In the genomic region with DNA sequence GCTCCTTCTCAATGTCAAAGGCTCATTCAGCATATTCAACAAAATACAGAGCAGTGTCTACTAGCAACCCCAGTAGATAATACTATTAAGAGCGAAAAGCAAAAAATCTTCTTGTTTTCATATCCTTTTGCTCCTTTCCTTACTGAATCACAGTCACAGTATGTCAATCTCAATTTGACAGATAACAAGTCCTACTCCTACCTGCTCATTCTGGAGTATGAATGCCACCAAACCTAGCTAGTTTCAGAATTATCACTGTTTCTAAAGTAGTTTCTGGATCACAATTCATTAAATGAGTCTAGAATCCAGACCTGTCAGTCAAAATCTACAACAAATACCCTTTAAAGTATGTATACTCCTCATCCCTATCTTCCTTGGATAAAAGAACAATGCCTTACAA, we compare ENCODE assay signal across 20 cellular contexts.
"Had no signal": no experiment of that assay in that cellular context is flagged by ENCODE, and none has a peak within 500 bp of the region (broad histone marks: within the 10 kb centered on the region; RNA-seq: fewer than 3 reads in every experiment).

No MANE protein-coding gene starts in this region.

- H3K27ac ChIP-seq: colonic mucosa, heart left ventricle, spleen, testis, tibial nerve had no signal

- H3K9me3 Mint-ChIP-seq: endodermal cell; naive thymus-derived CD4-positive, alpha-beta T cell; nephron progenitor cell; stimulated activated naive B cell treated with anti-CD40 and anti-IgM and Interleukin-4, amounts not matched to agents 10 μg/mL and 1 μg/mL and 100 μg/mL, for 72 hours; stimulated activated naive CD8-positive, alpha-beta T cell treated with anti-CD3 and anti-CD28 coated beads, Interleukin-15, amount 100 ng/mL, for 72 hours had no signal

- H3K36me3 ChIP-seq: colonic mucosa had no signal

- H3K4me1 ChIP-seq: colonic mucosa, testis had no signal

- DNase-seq: colonic mucosa; effector CD4-positive, alpha-beta T cell; endodermal cell; heart left ventricle; hippocampal formation; left colon; left ventricle myocardium superior; mesendoderm; naive thymus-derived CD4-positive, alpha-beta T cell; nephron progenitor cell; spleen; stimulated activated CD4-positive, alpha-beta T cell treated with anti-CD3 and anti-CD28 coated beads, Interleukin-15, amount 100 ng/mL, for 24 hours; stimulated activated CD4-positive, alpha-beta T cell treated with anti-CD3 and anti-CD28 coated beads, Interleukin-1b, Interleukin-23, amount 100 ng/mL, for 48 hours; stimulated activated CD4-positive, alpha-beta T cell treated with anti-CD3 and anti-CD28 coated beads, Interleukin-4, amount 100 ng/mL, for 24 hours; stimulated activated naive B cell treated with anti-CD40 and anti-IgM and Interleukin-4, amounts not matched to agents 10 μg/mL and 1 μg/mL and 100 μg/mL, for 72 hours; stimulated activated naive CD8-positive, alpha-beta T cell treated with anti-CD3 and anti-CD28 coated beads, Interleukin-15, amount 100 ng/mL, for 72 hours; testis had no signal

- H3K27me3 ChIP-seq: colonic mucosa, heart left ventricle, spleen, testis, tibial nerve had no signal

- H3K4me3 ChIP-seq: colonic mucosa, heart left ventricle, lung, spleen, testis, tibial nerve had no signal

- H3K27ac Mint-ChIP-seq: endodermal cell; nephron progenitor cell; stimulated activated naive B cell treated with anti-CD40 and anti-IgM and Interleukin-4, amounts not matched to agents 10 μg/mL and 1 μg/mL and 100 μg/mL, for 72 hours had no signal

- H3K9me3 ChIP-seq: colonic mucosa, heart left ventricle, spleen, testis, tibial nerve had no signal

- ATAC-seq: heart left ventricle; left colon; left ventricle myocardium superior; naive thymus-derived CD4-positive, alpha-beta T cell; sciatic nerve; stimulated activated naive B cell treated with anti-CD40 and anti-IgM and Interleukin-4, amounts not matched to agents 10 μg/mL and 1 μg/mL and 100 μg/mL, for 72 hours; stimulated activated naive CD8-positive, alpha-beta T cell treated with anti-CD3 and anti-CD28 coated beads, Interleukin-15, amount 100 ng/mL, for 72 hours had no signal
